ENCODE assay signal across 8 cellular contexts in the genomic region with DNA sequence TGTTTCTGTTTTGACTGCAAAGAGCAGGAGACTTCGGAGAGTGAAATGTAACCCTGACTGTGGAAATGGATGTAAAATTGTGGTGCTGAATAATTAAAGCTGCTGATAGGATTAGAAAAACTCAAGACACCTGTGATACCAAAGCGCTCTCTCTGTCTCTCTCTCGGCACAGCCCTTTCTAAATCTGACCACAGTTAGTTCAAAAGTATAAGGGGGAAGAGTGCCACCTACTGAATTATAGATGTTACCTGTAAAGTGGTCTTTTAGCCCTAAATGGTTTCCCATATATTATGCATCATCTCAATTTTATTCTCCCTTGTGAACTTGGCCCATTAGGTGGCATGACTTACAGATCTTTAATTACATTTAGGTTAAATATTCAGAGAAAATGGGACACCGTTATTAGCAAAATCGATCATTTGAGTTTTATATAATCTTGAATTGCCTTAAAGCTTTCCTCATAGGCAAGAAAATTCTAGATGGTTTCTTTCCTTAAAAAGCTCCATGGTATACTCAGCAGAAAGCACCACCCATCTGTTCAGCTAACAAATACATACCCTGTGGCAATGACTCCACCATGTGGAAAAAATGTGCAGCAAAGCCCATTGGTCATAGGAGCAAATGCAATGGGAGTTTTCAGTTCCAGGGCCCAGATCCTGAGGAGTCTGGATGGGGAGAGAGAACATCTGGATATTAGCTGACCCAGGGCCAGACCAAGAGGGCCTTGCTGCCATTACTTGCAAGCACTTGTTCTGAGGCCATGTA. TPM values are rescaled to one million over a fixed set of nuclear protein-coding genes. Genes with fewer than 3 reads are reported as not detected.
DNase-seq lines count a peak whose midpoint lies in the region; ATAC-seq and TF ChIP-seq lines count a peak whose summit lies in the region.

No MANE protein-coding gene starts in this region.

- TF ChIP-seq RAD21 in HCT116 (IDR thresholded peaks at IDR 0.05; ENCODE audit: low read depth): peak; percentile 86

- H3K27me3 Mint-ChIP-seq in T-cell: no peaks in the 10 kb centered on the region

- no peak overlapping the region for H3K9ac ChIP-seq in HCT116 (ENCODE audit: low read length)

- H3K4me3 ChIP-seq in BE2C (ENCODE audit: low read depth, low read length): no peak overlapping the region
- H3K4me3 ChIP-seq in HCT116 (replicated peaks in 1 of 2; ENCODE audit: low read depth in 1 of 2, low read length in 2 of 2): no peak overlapping the region
- no peak overlapping the region for H3K4me3 ChIP-seq in fibroblast of mammary gland (ENCODE audit: control insufficient read depth, low read depth, low read length)

- TF ChIP-seq POLR2A in HCT116 (IDR thresholded peaks at IDR 0.05; ENCODE audit: borderline replicate concordance, extremely low read depth, insufficient read depth, insufficient read length): no peak

- H2AFZ ChIP-seq in HCT116 (ENCODE audit: low read depth, low read length, poor library complexity, severe bottlenecking): no peak overlapping the region

- no peaks in the 10 kb centered on the region; the same call in 1 of the 2 replicates for H3K79me2 ChIP-seq in HCT116 (ENCODE audit: insufficient read depth, low read length)

- H3K4me1 ChIP-seq in BE2C: no peaks in the 10 kb centered on the region; the same call in 1 of the 2 replicates
- H3K4me1 ChIP-seq in HCT116 (ENCODE audit: control insufficient read depth in 1 of 2, insufficient read depth in 2 of 2, low read length in 2 of 2): peaks cover 0 to 21% of the 10 kb centered on the region in 2 experiments; a peak in 3 of 4 replicates

- H3K4me2 ChIP-seq in HCT116 (ENCODE audit: low read length): peak overlapping the region; percentile 4; the same call in 1 of the 2 replicates

- intact Hi-C loops in HCT116 (cut with micrococcal nuclease): loop anchor here (1.0 kb wide), 1 partner anchor 159 kb away; no protein-coding TSS in a partner anchor

- H3K4me1 Mint-ChIP-seq in T-cell: peaks cover 0 to 15% (median 6%) of the 10 kb centered on the region in 3 donors

- H3K27ac ChIP-seq in HCT116 (ENCODE audit: low read depth, low read length): peak overlapping the region; percentile 23

- POLR2A ChIA-PET in HCT116 (lab: Charles Lee) (interaction anchor here (2.4 kb wide), 1 partner anchor 18 kb away, joined by 8 read pairs; a partner anchor contains a TSS), T-cell (lab: Charles Lee) (interaction anchor here in 1 of 2 donors (0.6 kb wide), 1 partner anchor 291 kb away, joined by 3 read pairs; no protein-coding TSS in a partner anchor)

- peak; percentile 36 for DNase-seq in BE2C
- no peak for DNase-seq in HCT116 (ENCODE audit: low read depth, low spot score)
- no peak for DNase-seq in T-cell
- peak; percentile 71 for DNase-seq in fibroblast of mammary gland (ENCODE audit: low read depth)
- DNase-seq in renal cortical epithelial cell (ENCODE audit: low read depth): peak; percentile 62
- DNase-seq in activated effector memory CD4-positive, alpha-beta T cell treated with Interleukin-2 at 50 U/mL for 16 hours: no peak
- no peak for DNase-seq in activated effector memory CD4-positive, alpha-beta T cell treated with anti-CD3 and anti-CD28 coated beads, Interleukin-2, amount 50 U/mL, for 16 hours

- peak overlapping the region; percentile 68 to 70 for H3K27ac Mint-ChIP-seq in T-cell

- no peaks in the 10 kb centered on the region for H3K9me3 Mint-ChIP-seq in T-cell

- H3K36me3 ChIP-seq in BE2C: peaks cover 80% of the 10 kb centered on the region
- H3K36me3 ChIP-seq in HCT116 (ENCODE audit: control insufficient read depth in 1 of 2, insufficient read depth in 2 of 2, low read length in 2 of 2): peaks cover 42 to 43% of the 10 kb centered on the region in 2 experiments; a peak in 3 of 4 replicates

- TF ChIP-seq CTCF in BE2C (IDR thresholded peaks at IDR 0.05; ENCODE audit: low read depth, low read length): peak; percentile 53
- TF ChIP-seq CTCF in HCT116 (IDR thresholded peaks at IDR 0.05 in 2 of 3, conservative IDR thresholded peaks at IDR 0.05 in 1 of 3; ENCODE audit: borderline replicate concordance in 1 of 3, insufficient read depth in 1 of 3, low read depth in 2 of 3, low read length in 2 of 3): peak; percentile 60 to 89 (median 67)
- peak; percentile 44 for TF ChIP-seq CTCF in fibroblast of mammary gland (conservative IDR thresholded peaks at IDR 0.05; ENCODE audit: control insufficient read depth, insufficient read depth, low read depth, low read length)

- RAD21 ChIA-PET in HCT116 (lab: Charles Lee; ENCODE audit: low non-redundant PET in 1 of 2, low total read pairs in 2 of 2, uncharacterized antibody in 2 of 2, unreplicated experiment in 2 of 2): interaction anchor here (1.5 to 2.5 kb wide), 2 partner anchors 160 kb away, joined by 13 to 15 read pairs; no protein-coding TSS in a partner anchor

- CTCF ChIA-PET in HCT116 (lab: Charles Lee) (interaction anchor here (0.5 to 3.9 kb wide), 12 partner anchors 10 to 185 kb away, joined by 3 to 62 read pairs (median 4); no protein-coding TSS in a partner anchor), T-cell (lab: Charles Lee) (interaction anchor here (0.6 to 1.0 kb wide), 3 partner anchors 159 to 1619 kb away, joined by 3 to 4 read pairs (median 3); no protein-coding TSS in a partner anchor)

- no TSS peak for BruUV-seq in HCT116 (replicated peaks; lab: Mats Ljungman, UMichigan)

- H3K27me3 ChIP-seq in BE2C: no peaks in the 10 kb centered on the region
- no peaks in the 10 kb centered on the region for H3K27me3 ChIP-seq in HCT116 (ENCODE audit: insufficient read depth, low read length)

- no peaks in the 10 kb centered on the region for H3K9me2 ChIP-seq in HCT116 (ENCODE audit: insufficient read depth)

- peak overlapping the region in 1 of 3 donors; percentile 18 for H3K4me3 Mint-ChIP-seq in T-cell

- H4K20me1 ChIP-seq in HCT116 (ENCODE audit: insufficient read depth): no peaks in the 10 kb centered on the region

- ATAC-seq in HCT116 (peak; percentile 86), T-cell (replicated peaks in 1 of 4) (peak in 1 of 4 experiments; percentile 40), GM21526 (IDR thresholded peaks at IDR 0.05; ENCODE audit: low FRiP score, unreplicated experiment) (no peak)

- H3K9me3 ChIP-seq in BE2C (no peaks in the 10 kb centered on the region), HCT116 (ENCODE audit: control insufficient read depth in 1 of 2, insufficient read depth in 1 of 2, low read depth in 1 of 2, low read length in 2 of 2) (no peaks in the 10 kb centered on the region)

- peaks cover 52% of the 10 kb centered on the region for H3K36me3 Mint-ChIP-seq in T-cell

TF ChIP-seq in HCT116, 20 proteins besides CTCF, POLR2A, EP300 and RAD21:
- TF ChIP-seq SIN3A (IDR thresholded peaks at IDR 0.05; ENCODE audit: low read depth) (no peak), CBX3 (IDR thresholded peaks at IDR 0.05; ENCODE audit: low read depth) (peak; percentile 38; the same call in 1 of the 2 replicates), TCF7L2 (IDR thresholded peaks at IDR 0.05; ENCODE audit: borderline replicate concordance, extremely low read depth, insufficient read depth, insufficient read length) (no peak), EGR1 (IDR thresholded peaks at IDR 0.05; ENCODE audit: low read depth) (no peak), YY1 (IDR thresholded peaks at IDR 0.05; ENCODE audit: extremely low read depth, insufficient replicate concordance, low read depth, low read length) (no peak)
- TF ChIP-seq, protein P1, sequence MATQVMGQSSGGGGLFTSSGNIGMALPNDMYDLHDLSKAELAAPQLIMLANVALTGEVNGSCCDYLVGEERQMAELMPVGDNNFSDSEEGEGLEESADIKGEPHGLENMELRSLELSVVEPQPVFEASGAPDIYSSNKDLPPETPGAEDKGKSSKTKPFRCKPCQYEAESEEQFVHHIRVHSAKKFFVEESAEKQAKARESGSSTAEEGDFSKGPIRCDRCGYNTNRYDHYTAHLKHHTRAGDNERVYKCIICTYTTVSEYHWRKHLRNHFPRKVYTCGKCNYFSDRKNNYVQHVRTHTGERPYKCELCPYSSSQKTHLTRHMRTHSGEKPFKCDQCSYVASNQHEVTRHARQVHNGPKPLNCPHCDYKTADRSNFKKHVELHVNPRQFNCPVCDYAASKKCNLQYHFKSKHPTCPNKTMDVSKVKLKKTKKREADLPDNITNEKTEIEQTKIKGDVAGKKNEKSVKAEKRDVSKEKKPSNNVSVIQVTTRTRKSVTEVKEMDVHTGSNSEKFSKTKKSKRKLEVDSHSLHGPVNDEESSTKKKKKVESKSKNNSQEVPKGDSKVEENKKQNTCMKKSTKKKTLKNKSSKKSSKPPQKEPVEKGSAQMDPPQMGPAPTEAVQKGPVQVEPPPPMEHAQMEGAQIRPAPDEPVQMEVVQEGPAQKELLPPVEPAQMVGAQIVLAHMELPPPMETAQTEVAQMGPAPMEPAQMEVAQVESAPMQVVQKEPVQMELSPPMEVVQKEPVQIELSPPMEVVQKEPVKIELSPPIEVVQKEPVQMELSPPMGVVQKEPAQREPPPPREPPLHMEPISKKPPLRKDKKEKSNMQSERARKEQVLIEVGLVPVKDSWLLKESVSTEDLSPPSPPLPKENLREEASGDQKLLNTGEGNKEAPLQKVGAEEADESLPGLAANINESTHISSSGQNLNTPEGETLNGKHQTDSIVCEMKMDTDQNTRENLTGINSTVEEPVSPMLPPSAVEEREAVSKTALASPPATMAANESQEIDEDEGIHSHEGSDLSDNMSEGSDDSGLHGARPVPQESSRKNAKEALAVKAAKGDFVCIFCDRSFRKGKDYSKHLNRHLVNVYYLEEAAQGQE (IDR thresholded peaks at IDR 0.05; ENCODE audit: low read depth): no peak
- TF ChIP-seq, protein P2, sequence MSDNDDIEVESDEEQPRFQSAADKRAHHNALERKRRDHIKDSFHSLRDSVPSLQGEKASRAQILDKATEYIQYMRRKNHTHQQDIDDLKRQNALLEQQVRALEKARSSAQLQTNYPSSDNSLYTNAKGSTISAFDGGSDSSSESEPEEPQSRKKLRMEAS (IDR thresholded peaks at IDR 0.05): peak; percentile 48; the same call in 1 of the 2 replicates

RNA-seq across cellular contexts. Expression of a gene that starts 18.1 kb away (rescaled TPM):
- polyA plus RNA-seq in BE2C (2012; ENCODE audit: insufficient read depth, insufficient read length, low read depth): 13.0 TPM
- 78.6 TPM for total RNA-seq in HCT116 (2021; ENCODE audit: unreplicated experiment)
- polyA plus RNA-seq in HCT116 (2012): 36.8 and 55.1 TPM in 2 replicates
- 10 to 100 TPM; 12.4 to 16.3 (median 13.5) TPM for total RNA-seq in T-cell
- total RNA-seq in renal cortical epithelial cell: 12.4 and 25.0 TPM in 2 replicates

RNA-seq across cellular contexts. Expression of a gene that starts 26.4 kb away (rescaled TPM):
- polyA plus RNA-seq in BE2C (2012; ENCODE audit: insufficient read depth, insufficient read length, low read depth): 62.6 TPM
- total RNA-seq in HCT116 (2021; ENCODE audit: unreplicated experiment): 97.0 TPM
- 54.9 and 72.2 TPM in 2 replicates for polyA plus RNA-seq in HCT116 (2012)
- total RNA-seq in T-cell: 10 to 100 TPM; 19.6 to 33.7 (median 25.8) TPM
- 82.6 and 95.0 TPM in 2 replicates for total RNA-seq in renal cortical epithelial cell

Comparison
In these comparisons a context has a peak if more than half of its experiments do, and no peak if none do; other contexts are left out.
1. DNase-seq: peak in BE2C (single experiment), fibroblast of mammary gland (single experiment) and renal cortical epithelial cell (single experiment); none in HCT116 (single experiment), T-cell (0 of 34), activated effector memory CD4-positive, alpha-beta T cell treated with Interleukin-2 at 50 U/mL for 16 hours (single experiment) and activated effector memory CD4-positive, alpha-beta T cell treated with anti-CD3 and anti-CD28 coated beads, Interleukin-2, amount 50 U/mL, for 16 hours (single experiment).
2. Peak in every context shown above with its lines, with median percentiles within 50 percentile points of each other: CTCF ChIP-seq.